In genomic region chr2:193240752-193241151, GRCh38 we compare ENCODE assay signal across 10 cellular contexts.
DNase-seq lines count a peak whose midpoint lies in the region; ATAC-seq, FAIRE-seq and TF ChIP-seq lines count a peak whose summit lies in the region.
"Had no signal": no experiment of that assay in that cellular context is flagged by ENCODE, and none has a peak within 500 bp of the region (broad histone marks: within the 10 kb centered on the region; RNA-seq: fewer than 3 reads in every experiment).

No MANE protein-coding gene starts in this region.

- peak; percentile 50; the same call in 1 of the 2 replicates for TF ChIP-seq CTCF in PC-9 (conservative IDR thresholded peaks at IDR 0.05)
- TF ChIP-seq CTCF in kidney (IDR thresholded peaks at IDR 0.05; ENCODE audit: borderline replicate concordance, extremely low read depth, insufficient read depth), result no peak

- no peak overlapping the region for H4K8ac ChIP-seq in mesenchymal stem cell (ENCODE audit: low read length)

- H3K36me3 ChIP-seq in PC-9 (ENCODE audit: low read depth) (no peaks in the 10 kb centered on the region), mesenchymal stem cell (ENCODE audit: control insufficient read depth in 1 of 2, insufficient read depth in 2 of 2, low read depth in 1 of 2, low read length in 2 of 2) (no peaks in the 10 kb centered on the region), kidney (ENCODE audit: control insufficient read depth in 1 of 2, insufficient read depth in 2 of 2, low read length in 2 of 2) (no peaks in the 10 kb centered on the region)
- H3K36me3 ChIP-seq: heart left ventricle had no signal

- no peak overlapping the region for H3K14ac ChIP-seq in mesenchymal stem cell (ENCODE audit: low read length in 2 of 2)

- H3K23ac ChIP-seq in mesenchymal stem cell (ENCODE audit: low read length in 2 of 2), result no peak overlapping the region

- no peaks in the 10 kb centered on the region for H3K79me1 ChIP-seq in mesenchymal stem cell (replicated peaks; ENCODE audit: low read length, poor library complexity, severe bottlenecking)

- POLR2A ChIA-PET in PC-9 (lab: Charles Lee; ENCODE audit: unreplicated experiment), result no interaction called here

- H3K4ac ChIP-seq in mesenchymal stem cell (ENCODE audit: low read depth in 1 of 2, low read length in 2 of 2), result no peak overlapping the region

- H3K4me3 ChIP-seq in PC-9 (no peak overlapping the region), mesenchymal stem cell (ENCODE audit: insufficient read depth in 1 of 2, low read depth in 1 of 2, low read length in 2 of 2) (no peak overlapping the region), kidney (ENCODE audit: low read length in 2 of 2) (no peak overlapping the region)
- H3K4me3 ChIP-seq: heart left ventricle had no signal

- DNase-seq in PC-9, result no peak
- peak; percentile 7 for DNase-seq in mesenchymal stem cell
- no peak for DNase-seq in SK-N-DZ (ENCODE audit: low spot score)
- no peak for DNase-seq in central memory CD4-positive, alpha-beta T cell
- DNase-seq in kidney, result no peak
- DNase-seq in NCI-H2171 treated with DMSO at 0.1 percent for 48 hours (lab: John Stamatoyannopoulos, UW), result no peak
- DNase-seq: heart left ventricle, NCI-H1436 treated with DMSO at 0.1 percent for 48 hours had no signal

- H4K91ac ChIP-seq in mesenchymal stem cell (ENCODE audit: low read length), result no peak overlapping the region

- H3K27ac ChIP-seq in PC-9 (no peak overlapping the region), mesenchymal stem cell (ENCODE audit: low read length, poor library complexity, severe bottlenecking) (no peak overlapping the region), kidney (ENCODE audit: low read depth in 2 of 2, low read length in 2 of 2) (no peak overlapping the region)
- H3K27ac ChIP-seq: heart left ventricle had no signal

- H2AFZ ChIP-seq in PC-9 (no peak overlapping the region), mesenchymal stem cell (ENCODE audit: low read depth, low read length) (no peak overlapping the region)

- H4K20me1 ChIP-seq in PC-9 (ENCODE audit: insufficient read depth), result no peaks in the 10 kb centered on the region

- no peak overlapping the region for H2BK120ac ChIP-seq in mesenchymal stem cell (ENCODE audit: low read depth, low read length)

- H3K4me1 ChIP-seq in PC-9 (replicated peaks; ENCODE audit: insufficient read depth) (no peaks in the 10 kb centered on the region), mesenchymal stem cell (ENCODE audit: control insufficient read depth, insufficient read depth, low read depth, low read length) (no peaks in the 10 kb centered on the region), kidney (ENCODE audit: control insufficient read depth in 1 of 2, insufficient read depth in 1 of 2, low read depth in 1 of 2, low read length in 2 of 2) (no peaks in the 10 kb centered on the region)
- H3K4me1 ChIP-seq: heart left ventricle had no signal

- H2AK5ac ChIP-seq in mesenchymal stem cell (ENCODE audit: low read length, severe bottlenecking), result no peak overlapping the region

- H3K9ac ChIP-seq in mesenchymal stem cell (ENCODE audit: low read length) (no peak overlapping the region), kidney (ENCODE audit: low read length in 2 of 2) (no peak overlapping the region)

- H3F3A ChIP-seq in PC-9 (ENCODE audit: insufficient read depth, low read depth), result no peaks in the 10 kb centered on the region

- no peak overlapping the region for H2BK5ac ChIP-seq in mesenchymal stem cell (ENCODE audit: low read depth, low read length, poor library complexity, severe bottlenecking)

- H3K4me2 ChIP-seq in PC-9, result no peak overlapping the region
- H3K4me2 ChIP-seq in mesenchymal stem cell (ENCODE audit: low read length, poor library complexity, severe bottlenecking), result no peak overlapping the region

- ATAC-seq in GM18519 (IDR thresholded peaks at IDR 0.05; ENCODE audit: low FRiP score, unreplicated experiment) (peak; percentile 81), HG02885 (IDR thresholded peaks at IDR 0.05; ENCODE audit: poor library complexity, unreplicated experiment) (peak; percentile 79)
- ATAC-seq: heart left ventricle had no signal

- FAIRE-seq in kidney (lab: Jason Lieb, UNC), result no peak

- no peaks in the 10 kb centered on the region for H3K9me2 ChIP-seq in PC-9 (ENCODE audit: insufficient read depth)

- WGBS in mesenchymal stem cell, result no CpG with 5 or more reads among the region's 1 CpG

- intact Hi-C loops in PC-9 (cut with micrococcal nuclease; ENCODE audit: unreplicated experiment) (no loop called here), kidney (cut with DNase I) (no loop called here)

- no peaks in the 10 kb centered on the region for H3K79me2 ChIP-seq in PC-9 (ENCODE audit: low read depth)

- BruUV-seq in PC-9 (replicated peaks; lab: Mats Ljungman, UMichigan), result no TSS peak

- no peak overlapping the region for H2BK12ac ChIP-seq in mesenchymal stem cell (ENCODE audit: low read length in 2 of 2)

- CTCF ChIA-PET in PC-9 (lab: Charles Lee), result no interaction called here

- H3K18ac ChIP-seq in mesenchymal stem cell (ENCODE audit: low read depth in 1 of 2, low read length in 2 of 2), result no peak overlapping the region

- H2BK15ac ChIP-seq in mesenchymal stem cell (ENCODE audit: low read depth, poor library complexity, severe bottlenecking), result no peak overlapping the region

- no peaks in the 10 kb centered on the region for H3K9me3 ChIP-seq in PC-9 (ENCODE audit: insufficient read depth, low read depth)
- H3K9me3 ChIP-seq in mesenchymal stem cell (ENCODE audit: control insufficient read depth, low read length), result no peaks in the 10 kb centered on the region
- no peaks in the 10 kb centered on the region for H3K9me3 ChIP-seq in kidney (ENCODE audit: control insufficient read depth in 1 of 2, low read length in 2 of 2)

- H3K27me3 ChIP-seq in PC-9 (ENCODE audit: insufficient read depth, low read depth), result no peaks in the 10 kb centered on the region
- H3K27me3 ChIP-seq in mesenchymal stem cell (ENCODE audit: control insufficient read depth in 1 of 2, insufficient read depth in 1 of 2, low read length in 2 of 2), result no peaks in the 10 kb centered on the region
- H3K27me3 ChIP-seq: heart left ventricle had no signal
